6 cellular contexts compared by ENCODE assay signal in genomic region chr22:37609240-37610152, GRCh38. TPM values are rescaled to one million over a fixed set of nuclear protein-coding genes. Genes with fewer than 3 reads are reported as not detected.
DNase-seq lines count a peak whose midpoint lies in the region; ATAC-seq and TF ChIP-seq lines count a peak whose summit lies in the region.

No MANE protein-coding gene starts in this region.

- H3K4me1 ChIP-seq in transverse colon: peaks cover 9 to 56% (median 42%) of the 10 kb centered on the region in 4 donors

- TF ChIP-seq POLR2A in Raji (IDR thresholded peaks at IDR 0.05; ENCODE audit: insufficient read depth, low read depth, low read length): peak; percentile 1; the same call in 1 of the 2 replicates
- no peak for TF ChIP-seq POLR2A in transverse colon (IDR thresholded peaks at IDR 0.05)

- TF ChIP-seq CTCF in GM13977 (IDR thresholded peaks at IDR 0.05; ENCODE audit: extremely low read depth, insufficient read depth, missing control alignments) (no peak), transverse colon (IDR thresholded peaks at IDR 0.05) (no peak)

- no peaks in the 10 kb centered on the region for H3K9me3 ChIP-seq in transverse colon

- peak; percentile 75 for DNase-seq in GM13977 (ENCODE audit: low spot score)
- DNase-seq in glomerular visceral epithelial cell (ENCODE audit: extremely low spot score): peak; percentile 37
- no peak for DNase-seq in transverse colon
- no peak for DNase-seq in Ammon's horn (ENCODE audit: low spot score)
- DNase-seq in left colon: no peak

- WGBS in transverse colon (ENCODE audit: low coverage in 1 of 2), 2 donors: 6% methylated on average over 26 of the region's 26 CpGs; no CpG with 5 or more reads in 1 of the 2 donors

- H3K27ac ChIP-seq in transverse colon: peak overlapping the region; percentile 91 to 97 (median 94)

- H3K27me3 ChIP-seq in transverse colon: no peaks in the 10 kb centered on the region

- ATAC-seq in left colon: no peak

- no peak for TF ChIP-seq EP300 in transverse colon (IDR thresholded peaks at IDR 0.05; ENCODE audit: low read depth)

- H3K36me3 ChIP-seq in transverse colon: no peaks in the 10 kb centered on the region

- intact Hi-C loops in transverse colon (cut with DNase I; ENCODE audit: low total_unique reads) (no loop called here), left colon (cut with DNase I, micrococcal nuclease) (no loop called here)

- in situ Hi-C loops in GM13977 (cut with MboI; ENCODE audit: low pct_unique_long_range_greater_than_20kb, low sequenced_read_pairs, unreplicated experiment) (no loop called here), transverse colon (cut with MboI; ENCODE audit: low pct_ligation_motif_present in 1 of 4, low pct_unique_long_range_greater_than_20kb in 1 of 4, low sequenced_read_pairs in 3 of 4) (no loop called here)

- H3K4me3 ChIP-seq in transverse colon: peak overlapping the region; percentile 62 to 94 (median 88)

RNA-seq across cellular contexts. Expression of gene GGA1, which starts 0.9 kb away (rescaled TPM):
- total RNA-seq in transverse colon (100 to 1,000 TPM in 1 of 4 donors, 10 to 100 TPM in 3; 60.1 to 142 (median 73.8) TPM), left colon (10 to 100 TPM; 56.9 to 73.3 TPM)

RNA-seq across cellular contexts. Expression of gene LGALS2, which starts 29.6 kb away (rescaled TPM):
- total RNA-seq in transverse colon (10 to 100 TPM in 2 of 4 donors, 1 to 10 TPM in 1, not detected in 1; 1.3 to 43.4 (median 17.2) TPM), left colon (10 to 100 TPM; 42.9 to 44.5 TPM)

RNA-seq across cellular contexts. Expression of gene SH3BP1, which starts 30.0 kb away (rescaled TPM):
- 100 to 1,000 TPM in 2 of 4 donors, 10 to 100 TPM in 2; 53.1 to 158 (median 84.7) TPM for total RNA-seq in transverse colon
- total RNA-seq in left colon: 100 to 1,000 TPM in 1 of 2 donors, 10 to 100 TPM in 1; 77.4 to 121 TPM

RNA-seq across cellular contexts. Expression of gene PDXP, which starts 49.0 kb away (rescaled TPM):
- 100 to 1,000 TPM in 1 of 4 donors, 10 to 100 TPM in 3; 28.9 to 126 (median 50.7) TPM for total RNA-seq in transverse colon
- 10 to 100 TPM; 37.7 to 50.7 TPM for total RNA-seq in left colon

RNA-seq across cellular contexts. Expression of gene CDC42EP1, which starts 49.2 kb away (rescaled TPM):
- total RNA-seq in transverse colon (10 to 100 TPM; 27.3 to 52.9 (median 28.9) TPM), left colon (10 to 100 TPM; 52.2 to 64.1 TPM)

Comparison
In these comparisons a context has a peak if more than half of its experiments do, and no peak if none do; other contexts are left out.
1. DNase-seq: peak in GM13977 (single experiment) and glomerular visceral epithelial cell (single experiment); none in transverse colon (single experiment), Ammon's horn (single experiment) and left colon (0 of 2).